ENCODE assay signal across 23 cellular contexts in the genomic region with DNA sequence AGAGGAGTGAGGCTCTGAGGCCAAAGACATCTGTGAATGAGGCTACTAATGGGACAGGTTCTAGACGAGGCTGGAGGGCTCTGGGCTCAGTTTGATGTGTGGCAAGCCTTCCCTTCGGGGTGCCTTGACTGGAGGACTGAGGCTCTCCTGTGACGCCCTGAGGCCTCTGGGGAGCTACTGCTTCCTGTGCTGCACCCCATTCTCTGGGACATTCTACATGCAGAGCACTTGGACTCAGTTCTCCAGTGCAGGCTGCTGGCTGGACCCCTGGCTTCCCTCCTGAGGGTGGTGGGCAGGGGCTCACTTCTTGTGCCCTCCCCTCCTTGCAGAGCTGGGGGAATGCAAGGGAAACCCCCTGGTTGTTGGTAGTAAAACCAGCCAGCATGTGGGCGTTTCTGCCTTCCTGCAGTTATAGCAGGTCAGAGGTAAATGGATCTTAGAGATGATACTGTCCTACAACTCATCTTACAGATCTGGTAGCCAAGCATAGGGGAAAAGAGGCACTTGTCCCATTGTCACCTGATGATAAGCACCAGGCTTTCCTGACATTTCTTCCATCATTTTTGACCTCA.
DNase-seq lines count a peak whose midpoint lies in the region; ATAC-seq and TF ChIP-seq lines count a peak whose summit lies in the region.
"Had no signal": no experiment of that assay in that cellular context is flagged by ENCODE, and none has a peak within 500 bp of the region (broad histone marks: within the 10 kb centered on the region; RNA-seq: fewer than 3 reads in every experiment).

No MANE protein-coding gene starts in this region.

- H3K27me3 Mint-ChIP-seq in activated B cell treated with CpG ODN at 0.5 μM for 24 hours: no peaks in the 10 kb centered on the region
- no peaks in the 10 kb centered on the region; the same call in none of the 2 replicates for H3K27me3 Mint-ChIP-seq in H9 (ENCODE audit: low read depth)
- H3K27me3 Mint-ChIP-seq: CD4-positive, alpha-beta memory T cell had no signal

- 72 to 75% methylated on average over 4 of the region's 4 CpGs for WGBS in sigmoid colon, 2 donors
- no CpG with 5 or more reads among the region's 4 CpGs for WGBS in H9 (ENCODE audit: extremely low coverage, insufficient read length, low lambda C conversion rate)

- H2BK12ac ChIP-seq in H9 (ENCODE audit: insufficient read length, low read depth, low read length): no peak overlapping the region

- H2AK5ac ChIP-seq in H9 (ENCODE audit: insufficient read length, low read length): no peak overlapping the region

- no peak overlapping the region for H3T11ph ChIP-seq in H9 (ENCODE audit: low read length)

- no peak overlapping the region for H2BK120ac ChIP-seq in H9 (ENCODE audit: low read depth, low read length, poor library complexity, severe bottlenecking)

- no peak overlapping the region for H3K4me3 ChIP-seq in sigmoid colon
- H3K4me3 ChIP-seq in tibial artery: no peak overlapping the region
- H3K4me3 ChIP-seq: heart right ventricle, lung, psoas muscle, skin epidermis, testis had no signal

- H3K27ac Mint-ChIP-seq in activated B cell treated with CpG ODN at 0.5 μM for 24 hours (no peak overlapping the region), H9 (no peak overlapping the region)
- H3K27ac Mint-ChIP-seq: activated naive CD8-positive, alpha-beta T cell had no signal

- H3K36me3 Mint-ChIP-seq in activated B cell treated with CpG ODN at 0.5 μM for 24 hours (ENCODE audit: low read depth): no peaks in the 10 kb centered on the region
- no peaks in the 10 kb centered on the region for H3K36me3 Mint-ChIP-seq in H9 (ENCODE audit: insufficient read depth in 1 of 3, low read depth in 3 of 3)
- H3K36me3 Mint-ChIP-seq: activated naive CD8-positive, alpha-beta T cell; CD4-positive, alpha-beta memory T cell had no signal

- POLR2A ChIA-PET in activated B cell treated with CpG ODN at 0.5 μM for 24 hours (lab: Charles Lee): no interaction called here

- intact Hi-C loops in activated B cell treated with CpG ODN at 0.5 μM for 24 hours (cut with micrococcal nuclease): loop anchor here (2.0 kb wide), 1 partner anchor 36 kb away; no protein-coding TSS in a partner anchor
- intact Hi-C loops in sigmoid colon (cut with DNase I): loop anchor here (5.0 to 10.0 kb wide), 2 partner anchors 491 to 598 kb away; no protein-coding TSS in a partner anchor
- intact Hi-C loops in tibial artery (cut with DNase I; ENCODE audit: low total_unique reads): no loop called here

- no peaks in the 10 kb centered on the region for H4K20me1 ChIP-seq in H9 (ENCODE audit: control insufficient read depth, insufficient read depth, insufficient read length)

- H2BK15ac ChIP-seq in H9 (ENCODE audit: low read depth, low read length): no peak overlapping the region

- no peak overlapping the region for H3K4me2 ChIP-seq in H9 (ENCODE audit: insufficient read depth, insufficient read length, low read length)

- no peak overlapping the region for H4K5ac ChIP-seq in H9 (ENCODE audit: insufficient read length, low read depth, low read length)

- no peak overlapping the region for H2AFZ ChIP-seq in H9 (ENCODE audit: low read length)

- H3K4me1 ChIP-seq in sigmoid colon (peaks cover 0 to 6% (median 0%) of the 10 kb centered on the region in 4 donors), H9 (ENCODE audit: insufficient read depth, low read length) (no peaks in the 10 kb centered on the region), tibial artery (no peaks in the 10 kb centered on the region)
- H3K4me1 ChIP-seq: psoas muscle had no signal

- no peak overlapping the region for H3K4me3 Mint-ChIP-seq in activated B cell treated with CpG ODN at 0.5 μM for 24 hours
- H3K4me3 Mint-ChIP-seq in H9: no peak overlapping the region
- H3K4me3 Mint-ChIP-seq: activated naive CD8-positive, alpha-beta T cell; CD4-positive, alpha-beta memory T cell had no signal

- H3K9me3 ChIP-seq in sigmoid colon (no peaks in the 10 kb centered on the region), H9 (ENCODE audit: control insufficient read depth, low read depth, low read length) (no peaks in the 10 kb centered on the region), tibial artery (no peaks in the 10 kb centered on the region)
- H3K9me3 ChIP-seq: heart right ventricle, psoas muscle, testis had no signal

- no peak overlapping the region for H3K27ac ChIP-seq in sigmoid colon
- H3K27ac ChIP-seq in H9 (ENCODE audit: insufficient read length, low read depth, low read length): no peak overlapping the region
- no peak overlapping the region for H3K27ac ChIP-seq in tibial artery
- H3K27ac ChIP-seq: psoas muscle, skin epidermis had no signal

- no peaks in the 10 kb centered on the region for H3K23me2 ChIP-seq in H9 (ENCODE audit: insufficient read length, low read depth, low read length, poor library complexity, severe bottlenecking)

- H3K18ac ChIP-seq in H9 (ENCODE audit: insufficient read length, low read depth, low read length): no peak overlapping the region

- no peak overlapping the region for H2BK5ac ChIP-seq in H9 (ENCODE audit: insufficient read length, low read length)

- no peak overlapping the region for H2BK20ac ChIP-seq in H9 (ENCODE audit: low read depth, low read length, poor library complexity, severe bottlenecking)

- no peak overlapping the region for H4K91ac ChIP-seq in H9 (ENCODE audit: insufficient read length, low read depth, low read length)

- H3K14ac ChIP-seq in H9 (ENCODE audit: insufficient read depth, low read length): no peak overlapping the region

- no peak for TF ChIP-seq EP300 in sigmoid colon (IDR thresholded peaks at IDR 0.05)

- CTCF ChIA-PET in activated B cell treated with CpG ODN at 0.5 μM for 24 hours (lab: Charles Lee): interaction anchor here (0.8 to 1.5 kb wide), 2 partner anchors 14 to 31 kb away, joined by 3 read pairs; no protein-coding TSS in a partner anchor

- TF ChIP-seq CTCF in activated B cell treated with CpG ODN at 0.5 μM for 24 hours (IDR thresholded peaks at IDR 0.05) (no peak), sigmoid colon (IDR thresholded peaks at IDR 0.05) (no peak), H9 (conservative IDR thresholded peaks at IDR 0.05) (no peak), tibial artery (IDR thresholded peaks at IDR 0.05) (no peak)

- TF ChIP-seq POLR2A in sigmoid colon (IDR thresholded peaks at IDR 0.05): no peak

- no peak overlapping the region for H3K23ac ChIP-seq in H9 (ENCODE audit: insufficient read length, low read depth, low read length)

- no peak overlapping the region for H3K56ac ChIP-seq in H9 (ENCODE audit: insufficient read length, low read depth, low read length)

- peaks cover 19% of the 10 kb centered on the region for H3K4me1 Mint-ChIP-seq in activated B cell treated with CpG ODN at 0.5 μM for 24 hours
- peaks cover 11 to 15% of the 10 kb centered on the region in 2 experiments for H3K4me1 Mint-ChIP-seq in H9

- H4K8ac ChIP-seq in H9 (replicated peaks; ENCODE audit: insufficient read length, low read depth, low read length): no peak overlapping the region

- H3K9ac ChIP-seq in H9 (ENCODE audit: extremely low read depth, insufficient read length, low read length): no peak overlapping the region

- H3K36me3 ChIP-seq in sigmoid colon (no peaks in the 10 kb centered on the region), tibial artery (no peaks in the 10 kb centered on the region)
- H3K36me3 ChIP-seq: heart right ventricle had no signal

- H3K9me3 Mint-ChIP-seq in activated B cell treated with CpG ODN at 0.5 μM for 24 hours (no peaks in the 10 kb centered on the region), H9 (no peaks in the 10 kb centered on the region)
- H3K9me3 Mint-ChIP-seq: CD4-positive, alpha-beta memory T cell had no signal

- no peaks in the 10 kb centered on the region for H3K79me2 ChIP-seq in H9 (ENCODE audit: insufficient read depth, low read length)

- H3K79me1 ChIP-seq in H9 (ENCODE audit: insufficient read depth, low read depth, low read length, poor library complexity, severe bottlenecking): no peaks in the 10 kb centered on the region

- H3K4ac ChIP-seq in H9 (ENCODE audit: low read depth, low read length): no peak overlapping the region

- DNase-seq in activated B cell treated with CpG ODN at 0.5 μM for 24 hours (no peak), sigmoid colon (peak; percentile 24), H9 (no peak), tibial artery (no peak), T1000 (lab: John Stamatoyannopoulos, UW) (no peak)
- DNase-seq: activated CD4-positive, CD25-positive, alpha-beta regulatory T cell treated with anti-CD3 and anti-CD28 coated beads, Interleukin-2, amount 50 U/mL, for 72 hours; CD4-positive, alpha-beta memory T cell; cerebellar nuclear complex; DMS 273 treated with DMSO at 0.1 percent for 48 hours; HCEC 1CT; heart right ventricle; NCI-H187; OCI-M1; psoas muscle; Right ventricle myocardium superior; stimulated activated CD4-positive, alpha-beta T cell treated with anti-CD3 and anti-CD28 coated beads, Interleukin-1b, Interleukin-23, amount 100 ng/mL, for 48 hours had no signal

- H3K27me3 ChIP-seq in sigmoid colon (no peaks in the 10 kb centered on the region), H9 (ENCODE audit: insufficient read depth, low read length) (no peaks in the 10 kb centered on the region), tibial artery (peaks cover 0 to 2% of the 10 kb centered on the region in 2 donors)
- H3K27me3 ChIP-seq: heart right ventricle, testis had no signal

- ATAC-seq in GM18502 (IDR thresholded peaks at IDR 0.05; ENCODE audit: poor library complexity, unreplicated experiment): peak; percentile 56
- peak; percentile 64 for ATAC-seq in GM21529 (IDR thresholded peaks at IDR 0.05; ENCODE audit: unreplicated experiment)
- peak; percentile 73 for ATAC-seq in activated B cell treated with CpG ODN at 0.5 μM for 24 hours (ENCODE audit: low read depth)
- ATAC-seq: HepG2, psoas muscle had no signal
